ENCODE assay signal across 1 cellular context in genomic region chr10:74050653-74051052, GRCh38.
TF ChIP-seq lines count a peak whose summit lies in the region.

No MANE protein-coding gene starts in this region.

TF ChIP-seq in A549, 52 proteins besides CTCF, POLR2A, EP300 and RAD21:
- no peak for TF ChIP-seq TP53 (CRISPR knock-in tag; IDR thresholded peaks at IDR 0.05)
- TF ChIP-seq NR3C1 (IDR thresholded peaks at IDR 0.05), result no peak
- TF ChIP-seq NFE2L2 (conservative IDR thresholded peaks at IDR 0.05; ENCODE audit: low read length), result no peak
- no peak for TF ChIP-seq RARB (CRISPR knock-in tag; IDR thresholded peaks at IDR 0.05)
- TF ChIP-seq KDM5A (IDR thresholded peaks at IDR 0.05), result no peak
- no peak for TF ChIP-seq CBX2 (IDR thresholded peaks at IDR 0.05; ENCODE audit: borderline replicate concordance, low read depth)
- no peak for TF ChIP-seq RCOR1 (IDR thresholded peaks at IDR 0.05; ENCODE audit: low read depth, low read length)
- no peak for TF ChIP-seq CEBPB (IDR thresholded peaks at IDR 0.05)
- TF ChIP-seq PBX3 (IDR thresholded peaks at IDR 0.05), result no peak
- no peak for TF ChIP-seq PHF8 (IDR thresholded peaks at IDR 0.05; ENCODE audit: borderline replicate concordance, low read depth)
- TF ChIP-seq ZC3H11A (IDR thresholded peaks at IDR 0.05), result no peak
- no peak for TF ChIP-seq BCL3 (IDR thresholded peaks at IDR 0.05)
- TF ChIP-seq JUNB (IDR thresholded peaks at IDR 0.05), result no peak
- no peak for TF ChIP-seq SREBF2 (IDR thresholded peaks at IDR 0.05)
- TF ChIP-seq EHMT2 (IDR thresholded peaks at IDR 0.05; ENCODE audit: low read depth), result no peak
- no peak for TF ChIP-seq HMGXB4 (CRISPR knock-in tag; IDR thresholded peaks at IDR 0.05; ENCODE audit: borderline replicate concordance)
- no peak for TF ChIP-seq TFCP2L1 (CRISPR knock-in tag; IDR thresholded peaks at IDR 0.05)
- TF ChIP-seq BHLHE40 (IDR thresholded peaks at IDR 0.05; ENCODE audit: low read depth, low read length), result no peak
- no peak for TF ChIP-seq ZNF302 (CRISPR knock-in tag; IDR thresholded peaks at IDR 0.05)
- no peak for TF ChIP-seq CHD2 (IDR thresholded peaks at IDR 0.05; ENCODE audit: low read length, partially characterized antibody)
